In the genomic region with DNA sequence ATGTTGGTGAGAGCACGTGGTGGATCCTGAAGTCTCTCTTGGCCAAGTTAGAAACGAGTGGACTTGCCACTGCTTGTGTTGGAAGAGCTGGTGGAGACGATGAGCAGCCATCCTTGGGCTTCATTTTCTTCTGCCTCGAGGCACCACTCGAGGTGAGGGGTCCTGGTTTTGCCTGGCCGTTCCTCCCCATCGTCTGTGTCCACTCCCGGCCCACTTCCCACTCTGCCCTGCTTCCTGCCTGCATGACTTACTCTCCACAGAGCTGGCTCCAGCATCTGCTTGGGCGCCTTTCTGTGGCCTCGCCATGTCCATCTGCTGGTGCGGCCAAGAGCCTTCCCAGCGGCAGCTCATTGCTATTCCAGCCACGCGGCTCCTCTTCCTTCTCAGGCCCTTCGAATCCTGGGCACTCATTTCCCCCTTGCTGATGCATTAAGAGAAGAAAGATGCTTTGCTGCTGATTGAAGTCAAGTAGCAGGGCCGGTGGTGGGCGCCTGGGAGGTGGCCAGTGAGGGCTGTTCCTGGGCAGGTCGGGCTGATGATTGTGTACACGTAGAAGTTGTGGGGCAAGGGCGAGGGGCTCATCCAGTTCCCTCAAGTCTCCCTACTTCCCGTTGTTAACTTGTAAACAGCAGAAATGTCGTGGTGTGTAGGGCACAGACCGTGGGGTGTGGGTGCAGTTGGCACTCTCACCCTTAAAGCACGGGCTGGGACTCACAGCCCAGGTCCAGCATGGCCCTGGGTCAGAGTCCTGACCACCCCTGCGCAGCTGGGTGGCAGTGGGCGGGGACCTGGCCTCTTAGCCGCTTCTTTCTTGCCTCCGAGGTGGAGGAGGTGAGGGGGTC, we compare ENCODE assay signal across 26 cellular contexts.
DNase-seq lines count a peak whose midpoint lies in the region; ATAC-seq lines count a peak whose summit lies in the region.
"Had no signal": no experiment of that assay in that cellular context is flagged by ENCODE, and none has a peak within 500 bp of the region (broad histone marks: within the 10 kb centered on the region; RNA-seq: fewer than 3 reads in every experiment).

No MANE protein-coding gene starts in this region.

- intact Hi-C loops in posterior vena cava (cut with DNase I): no loop called here

- H3K27ac Mint-ChIP-seq in CD4-positive, CD25-positive, alpha-beta regulatory T cell: peak overlapping the region; percentile 45 to 66 (median 46)
- H3K27ac Mint-ChIP-seq: activated CD4-positive, alpha-beta T cell treated with anti-CD3 and anti-CD28 coated beads, Interleukin-2, amount 10 ng/mL, durations not matched to agents 24 days and 14 days; CD4-positive, alpha-beta T cell had no signal

- no peak overlapping the region for H3K27ac ChIP-seq in CD4-positive, CD25-positive, alpha-beta regulatory T cell (ENCODE audit: insufficient read depth, low read length, poor library complexity, severe bottlenecking)
- H3K27ac ChIP-seq in KOPT-K1 (ENCODE audit: low read depth, low read length, poor library complexity, severe bottlenecking): peak overlapping the region; percentile 76
- H3K27ac ChIP-seq: GM23248, neutrophil, skin epidermis, upper lobe of left lung, VCaP had no signal

- ATAC-seq in CD4-positive, CD25-positive, alpha-beta regulatory T cell (ENCODE audit: low read depth in 2 of 2): no peak
- no peak for ATAC-seq in HG03097 (IDR thresholded peaks at IDR 0.05; ENCODE audit: low FRiP score, unreplicated experiment)

- no peaks in the 10 kb centered on the region for H3K27me3 ChIP-seq in CD4-positive, CD25-positive, alpha-beta regulatory T cell (ENCODE audit: control insufficient read depth, insufficient read depth, low read length)
- H3K27me3 ChIP-seq: neutrophil, upper lobe of left lung had no signal

- H3K36me3 ChIP-seq in CD4-positive, CD25-positive, alpha-beta regulatory T cell (ENCODE audit: control insufficient read depth, insufficient read depth, low read length): peaks cover 13% of the 10 kb centered on the region
- H3K36me3 ChIP-seq in KOPT-K1 (ENCODE audit: insufficient read depth, low read length): no peaks in the 10 kb centered on the region; the same call in 1 of the 2 replicates

- no peaks in the 10 kb centered on the region for H3K4me1 ChIP-seq in CD4-positive, CD25-positive, alpha-beta regulatory T cell (ENCODE audit: control insufficient read depth, insufficient read depth, low read length, poor library complexity, severe bottlenecking)
- H3K4me1 ChIP-seq: upper lobe of left lung had no signal

- no peaks in the 10 kb centered on the region for H3K27me3 Mint-ChIP-seq in CD4-positive, CD25-positive, alpha-beta regulatory T cell
- H3K27me3 Mint-ChIP-seq: activated CD4-positive, alpha-beta T cell treated with anti-CD3 and anti-CD28 coated beads, Interleukin-2, amount 10 ng/mL, durations not matched to agents 24 days and 14 days; CD4-positive, alpha-beta T cell had no signal

- no peak overlapping the region for H3K4me3 Mint-ChIP-seq in CD4-positive, CD25-positive, alpha-beta regulatory T cell
- H3K4me3 Mint-ChIP-seq: activated CD4-positive, alpha-beta T cell treated with anti-CD3 and anti-CD28 coated beads, Interleukin-2, amount 10 ng/mL, durations not matched to agents 24 days and 14 days; CD4-positive, alpha-beta T cell; HFFc6 had no signal

- peaks cover 4 to 15% (median 11%) of the 10 kb centered on the region in 4 donors for H3K4me1 Mint-ChIP-seq in CD4-positive, CD25-positive, alpha-beta regulatory T cell

- DNase-seq in CD4-positive, CD25-positive, alpha-beta regulatory T cell: no peak
- DNase-seq in globus pallidus (ENCODE audit: low spot score) (peak; percentile 23), posterior vena cava (ENCODE audit: low spot score) (peak; percentile 73), SKM-1 (lab: John Stamatoyannopoulos, UW; ENCODE audit: unreplicated experiment) (no peak), kidney tubule cell (ENCODE audit: low spot score) (no peak)
- DNase-seq: activated CD4-positive, alpha-beta T cell treated with anti-CD3 and anti-CD28 coated beads, Interleukin-2, amount 10 ng/mL, durations not matched to agents 24 days and 14 days; activated naive CD4-positive, alpha-beta T cell; activated T-cell treated with anti-CD3 and anti-CD28 coated beads, Interleukin-2, amount 50 U/mL, for 48 hours; amniotic stem cell; CD4-positive, alpha-beta T cell; effector CD4-positive, alpha-beta T cell; kidney glomerular epithelial cell; mammary epithelial cell; NCI-H1092; NCI-H187 treated with DMSO at 0.1 percent for 48 hours; NCI-H526; SHP77; T-helper 9 cell had no signal

- H3K9me3 Mint-ChIP-seq in CD4-positive, CD25-positive, alpha-beta regulatory T cell: no peaks in the 10 kb centered on the region
- H3K9me3 Mint-ChIP-seq: activated CD4-positive, alpha-beta T cell treated with anti-CD3 and anti-CD28 coated beads, Interleukin-2, amount 10 ng/mL, durations not matched to agents 24 days and 14 days; CD4-positive, alpha-beta T cell; HFFc6 had no signal

- H3K9me3 ChIP-seq in CD4-positive, CD25-positive, alpha-beta regulatory T cell (ENCODE audit: control insufficient read depth in 2 of 2, low read length in 2 of 2): no peaks in the 10 kb centered on the region
- no peaks in the 10 kb centered on the region for H3K9me3 ChIP-seq in KOPT-K1 (ENCODE audit: insufficient read depth, low read length, poor library complexity, severe bottlenecking)
- H3K9me3 ChIP-seq: neutrophil, upper lobe of left lung had no signal

- H3K36me3 Mint-ChIP-seq in CD4-positive, CD25-positive, alpha-beta regulatory T cell: peaks cover 29% of the 10 kb centered on the region

- H3K4me3 ChIP-seq in CD4-positive, CD25-positive, alpha-beta regulatory T cell (ENCODE audit: low read depth, low read length): no peak overlapping the region
- H3K4me3 ChIP-seq: GM23248, skin epidermis, upper lobe of left lung had no signal

Comparison
In these comparisons a context has a peak if more than half of its experiments do, and no peak if none do; other contexts are left out.
1. DNase-seq: peak in globus pallidus (single experiment) and posterior vena cava (single experiment); none in CD4-positive, CD25-positive, alpha-beta regulatory T cell (0 of 3), SKM-1 (single experiment) and kidney tubule cell (single experiment).